Comparison of ENCODE assay signal across 8 cellular contexts in the genomic region with DNA sequence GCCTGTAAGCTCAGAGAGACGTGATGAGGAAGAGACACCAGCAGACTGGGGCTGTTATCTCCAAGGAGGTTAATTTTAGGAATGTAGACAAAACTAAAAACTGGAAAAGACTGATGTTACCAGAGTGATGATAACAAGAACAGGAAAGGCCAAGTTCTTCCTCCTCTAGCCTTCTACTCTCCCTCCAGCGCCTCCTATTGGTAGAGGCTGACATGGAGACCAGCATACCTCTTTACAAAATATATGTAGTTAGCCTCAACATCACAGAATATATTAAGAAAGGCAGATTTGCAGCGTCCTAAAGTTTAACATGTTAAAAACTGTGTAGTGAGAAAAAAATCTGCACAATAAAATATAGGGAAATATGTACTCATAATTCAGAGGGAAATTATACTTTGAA.
DNase-seq lines count a peak whose midpoint lies in the region; ATAC-seq and TF ChIP-seq lines count a peak whose summit lies in the region.

No MANE protein-coding gene starts in this region.

- H3K27me3 Mint-ChIP-seq in activated naive CD4-positive, alpha-beta T cell treated with anti-CD3 and anti-CD28 coated beads, Interleukin-2, amount 10 ng/mL, durations not matched to agents 7 days and 5 days = no peaks in the 10 kb centered on the region

- H3K27me3 ChIP-seq in brain microvascular endothelial cell (replicated peaks) = no peaks in the 10 kb centered on the region
- H3K27me3 ChIP-seq in suprapubic skin = no peaks in the 10 kb centered on the region

- peak; percentile 31 for DNase-seq in activated naive CD4-positive, alpha-beta T cell treated with anti-CD3 and anti-CD28 coated beads, Interleukin-2, amount 10 ng/mL, durations not matched to agents 7 days and 5 days
- no peak for DNase-seq in activated naive CD4-positive, alpha-beta T cell treated with Interleukin-2 at 50 U/mL for 16 hours
- DNase-seq in brain microvascular endothelial cell (no peak), retinal pigment epithelial cell (ENCODE audit: low read depth) (no peak), suprapubic skin (ENCODE audit: low spot score in 2 of 2) (no peak), SHP77 treated with DMSO at 0.1 percent for 48 hours (lab: John Stamatoyannopoulos, UW) (no peak)

- no peak overlapping the region for H3K27ac ChIP-seq in brain microvascular endothelial cell
- no peak overlapping the region for H3K27ac ChIP-seq in suprapubic skin

- ATAC-seq in HG03520 (IDR thresholded peaks at IDR 0.05; ENCODE audit: unreplicated experiment) (peak; percentile 58), GM18502 (IDR thresholded peaks at IDR 0.05; ENCODE audit: poor library complexity, unreplicated experiment) (no peak)

- H3K4me3 ChIP-seq in brain microvascular endothelial cell (ENCODE audit: low read depth, low read length) (no peak overlapping the region), retinal pigment epithelial cell (ENCODE audit: low read length) (no peak overlapping the region), suprapubic skin (no peak overlapping the region)

- CTCF ChIA-PET in activated naive CD4-positive, alpha-beta T cell treated with anti-CD3 and anti-CD28 coated beads, Interleukin-2, amount 10 ng/mL, durations not matched to agents 7 days and 5 days (lab: Charles Lee) = no interaction called here

- in situ Hi-C loops in brain microvascular endothelial cell (cut with HindIII; ENCODE audit: low pct_ligation_motif_present, low sequenced_read_pairs) = no loop called here

- H3K36me3 Mint-ChIP-seq in activated naive CD4-positive, alpha-beta T cell treated with anti-CD3 and anti-CD28 coated beads, Interleukin-2, amount 10 ng/mL, durations not matched to agents 7 days and 5 days = no peaks in the 10 kb centered on the region

- no peaks in the 10 kb centered on the region for H3K9me3 Mint-ChIP-seq in activated naive CD4-positive, alpha-beta T cell treated with anti-CD3 and anti-CD28 coated beads, Interleukin-2, amount 10 ng/mL, durations not matched to agents 7 days and 5 days

- 75% methylated on average over 3 of the region's 3 CpGs for WGBS in suprapubic skin

- TF ChIP-seq EP300 in suprapubic skin (IDR thresholded peaks at IDR 0.05) = no peak

- no peaks in the 10 kb centered on the region for H3K9me3 ChIP-seq in suprapubic skin

- H3K4me3 Mint-ChIP-seq in activated naive CD4-positive, alpha-beta T cell treated with anti-CD3 and anti-CD28 coated beads, Interleukin-2, amount 10 ng/mL, durations not matched to agents 7 days and 5 days = no peak overlapping the region

- peaks cover 4% of the 10 kb centered on the region for H3K4me1 ChIP-seq in suprapubic skin

- no peaks in the 10 kb centered on the region for H3K36me3 ChIP-seq in brain microvascular endothelial cell (replicated peaks)
- no peaks in the 10 kb centered on the region for H3K36me3 ChIP-seq in suprapubic skin

- TF ChIP-seq CTCF in brain microvascular endothelial cell (IDR thresholded peaks at IDR 0.05; ENCODE audit: low read depth, low read length, missing control alignments) (peak; percentile 64), retinal pigment epithelial cell (conservative IDR thresholded peaks at IDR 0.05; ENCODE audit: low read depth, low read length) (peak; percentile 31), suprapubic skin (IDR thresholded peaks at IDR 0.05) (no peak)

- no peak overlapping the region for H3K27ac Mint-ChIP-seq in activated naive CD4-positive, alpha-beta T cell treated with anti-CD3 and anti-CD28 coated beads, Interleukin-2, amount 10 ng/mL, durations not matched to agents 7 days and 5 days

- no peak for TF ChIP-seq POLR2A in suprapubic skin (IDR thresholded peaks at IDR 0.05)

- H3K4me1 Mint-ChIP-seq in activated naive CD4-positive, alpha-beta T cell treated with anti-CD3 and anti-CD28 coated beads, Interleukin-2, amount 10 ng/mL, durations not matched to agents 7 days and 5 days = no peaks in the 10 kb centered on the region

Comparison
In these comparisons a context has a peak if more than half of its experiments do, and no peak if none do; other contexts are left out.
1. CTCF ChIP-seq: peak in brain microvascular endothelial cell (single experiment) and retinal pigment epithelial cell (single experiment); none in suprapubic skin (0 of 2).